26 cellular contexts compared by ENCODE assay signal in the genomic region with DNA sequence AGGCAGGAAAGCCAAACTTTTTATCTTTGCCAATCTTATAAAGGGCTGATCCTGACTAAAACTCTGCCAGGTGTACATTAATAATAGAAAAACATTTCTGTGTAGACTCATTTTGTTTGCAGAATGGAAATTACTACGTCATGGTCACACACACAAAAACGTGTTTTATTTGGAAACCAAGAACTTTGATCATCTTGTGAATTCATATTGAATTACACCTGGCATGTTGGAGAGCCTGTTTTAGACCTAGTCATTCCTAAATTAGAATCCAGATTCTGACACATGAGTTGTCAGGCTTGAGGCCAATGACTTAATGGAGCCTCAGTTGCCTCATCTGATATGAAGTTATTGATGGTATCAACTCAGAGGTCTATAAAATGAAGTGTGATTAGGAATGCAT.
"Had no signal": no experiment of that assay in that cellular context is flagged by ENCODE, and none has a peak within 500 bp of the region (broad histone marks: within the 10 kb centered on the region; RNA-seq: fewer than 3 reads in every experiment).

No MANE protein-coding gene starts in this region.

- ATAC-seq: effector memory CD8-positive, alpha-beta T cell; esophagus mucosa; gastrocnemius medialis; heart right ventricle; left cardiac atrium; left lung; left ventricle myocardium superior; lower lobe of right lung; mucosa of descending colon; naive thymus-derived CD8-positive, alpha-beta T cell had no signal

- DNase-seq: colonic mucosa; cortex of kidney; effector CD8-positive, alpha-beta T cell; effector memory CD8-positive, alpha-beta T cell; endodermal cell; erythroblast; esophagus squamous epithelium; foreskin fibroblast; foreskin melanocyte; gastrocnemius medialis; glutamatergic neuron; head of caudate nucleus; heart right ventricle; hippocampal formation; left cardiac atrium; left lung; left ventricle myocardium superior; lower lobe of right lung; mesenchymal stem cell; mucosa of descending colon; naive B cell; naive thymus-derived CD8-positive, alpha-beta T cell had no signal

- FAIRE-seq: endometrium, islet of Langerhans, keratinocyte had no signal

- H3K27ac ChIP-seq: colonic mucosa, esophagus squamous epithelium, gastrocnemius medialis, heart right ventricle, left lung, lower lobe of right lung had no signal

- H3K36me3 ChIP-seq: colonic mucosa, esophagus squamous epithelium, gastrocnemius medialis, heart right ventricle, left lung, lower lobe of right lung had no signal

- H3K4me1 ChIP-seq: colonic mucosa, gastrocnemius medialis, heart right ventricle, left lung, lower lobe of right lung had no signal

- H3K27me3 ChIP-seq: colonic mucosa, gastrocnemius medialis, left lung had no signal

- H3K4me3 ChIP-seq: colonic mucosa, esophagus squamous epithelium, gastrocnemius medialis, heart right ventricle, left lung, lower lobe of right lung, mucosa of descending colon had no signal

- H3K9me3 ChIP-seq: colonic mucosa, esophagus squamous epithelium, gastrocnemius medialis, heart right ventricle, left lung, lower lobe of right lung, mucosa of descending colon had no signal
